ENCODE assay signal across 17 cellular contexts in the genomic region with DNA sequence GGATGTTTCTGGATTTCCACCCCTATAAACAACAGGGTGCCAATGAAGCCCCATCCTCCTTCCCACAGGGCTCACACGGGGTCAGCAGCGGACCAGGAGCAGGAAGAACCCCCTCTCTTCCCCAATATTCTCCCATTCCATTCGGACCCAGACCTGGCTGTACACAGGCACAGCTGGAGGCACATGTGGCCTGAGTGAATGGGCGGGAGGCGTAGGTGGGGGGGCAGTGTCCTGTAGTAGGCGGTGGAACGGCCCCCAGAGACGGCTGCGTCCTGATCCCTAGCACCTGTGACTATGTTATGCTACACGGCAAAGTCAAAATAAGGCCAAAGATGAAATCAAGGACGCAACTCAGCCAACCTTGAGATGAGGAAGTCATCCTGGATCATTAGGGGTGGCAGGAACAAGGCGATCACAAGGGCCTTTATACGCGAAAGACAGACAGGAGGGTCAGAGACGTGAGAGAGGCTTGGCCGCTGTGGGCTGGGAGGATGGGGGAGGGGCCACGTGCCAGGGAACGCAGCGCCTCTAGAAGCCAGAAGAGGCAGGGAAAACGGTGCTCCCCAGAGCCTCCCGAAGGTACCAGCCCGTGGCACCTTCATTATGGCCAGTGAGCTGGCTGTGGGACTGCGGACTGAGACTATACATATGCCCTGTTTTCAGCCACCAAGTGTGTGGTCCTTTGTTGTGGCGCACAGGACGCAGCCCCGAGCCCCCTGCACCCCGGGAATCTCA.
DNase-seq lines count a peak whose midpoint lies in the region; ATAC-seq and TF ChIP-seq lines count a peak whose summit lies in the region.
"Had no signal": no experiment of that assay in that cellular context is flagged by ENCODE, and none has a peak within 500 bp of the region (broad histone marks: within the 10 kb centered on the region; RNA-seq: fewer than 3 reads in every experiment).

No MANE protein-coding gene starts in this region.

- H3K36me3 Mint-ChIP-seq in chondrocyte (ENCODE audit: low read depth) (peaks cover 3% of the 10 kb centered on the region), mesothelial cell of epicardium (no peaks in the 10 kb centered on the region)

- peaks cover 10% of the 10 kb centered on the region for H3K4me1 ChIP-seq in left ventricle myocardium inferior
- H3K4me1 ChIP-seq in lower lobe of right lung = no peaks in the 10 kb centered on the region

- H3K27me3 Mint-ChIP-seq in chondrocyte (ENCODE audit: low read depth) (peaks cover 44% of the 10 kb centered on the region), mesothelial cell of epicardium (ENCODE audit: low read depth) (peaks cover 46% of the 10 kb centered on the region)

- peak; percentile 9 for DNase-seq in left ventricle myocardium inferior
- no peak for DNase-seq in left cardiac atrium
- DNase-seq in chondrocyte (ENCODE audit: low spot score) = peak; percentile 70
- peak; percentile 14 for DNase-seq in lower lobe of right lung
- DNase-seq in activated CD8-positive, alpha-beta memory T cell treated with anti-CD3 and anti-CD28 coated beads, Interleukin-2, amount 50 U/mL, for 4 hours = no peak
- no peak for DNase-seq in mesothelial cell of epicardium (ENCODE audit: low spot score in 2 of 2, unreplicated experiment in 2 of 2)
- DNase-seq: C1 segment of cervical spinal cord, DMS79 treated with DMSO at 0.1 percent for 48 hours, GOT3, NCI-H1048, NCI-H1436 treated with DMSO at 0.1 percent for 48 hours, NCI-H2029 treated with DMSO at 0.1 percent for 48 hours, NCI-H2171 treated with DMSO at 0.1 percent for 48 hours, NCI-H510A treated with DMSO at 0.1 percent for 48 hours, SHP77 treated with DMSO at 0.1 percent for 48 hours had no signal

- H3K27ac Mint-ChIP-seq in chondrocyte (ENCODE audit: unreplicated experiment) (no peak overlapping the region), mesothelial cell of epicardium (no peak overlapping the region)

- H3K4me3 ChIP-seq in left ventricle myocardium inferior (no peak overlapping the region), lower lobe of right lung (no peak overlapping the region)
- H3K4me3 ChIP-seq: GM12878 had no signal

- ATAC-seq in left cardiac atrium (no peak), lower lobe of right lung (no peak), GM18873 (IDR thresholded peaks at IDR 0.05; ENCODE audit: low FRiP score, unreplicated experiment) (no peak)
- ATAC-seq: GM12878 had no signal

- H3K27ac ChIP-seq in left ventricle myocardium inferior (replicated peaks) = no peak overlapping the region
- H3K27ac ChIP-seq in lower lobe of right lung = no peak overlapping the region

- H3K27me3 ChIP-seq in left ventricle myocardium inferior (ENCODE audit: low read depth) (peaks cover 56% of the 10 kb centered on the region), lower lobe of right lung (ENCODE audit: low read depth) (peaks cover 21% of the 10 kb centered on the region)

- TF ChIP-seq CTCF in left ventricle myocardium inferior (IDR thresholded peaks at IDR 0.05; ENCODE audit: borderline replicate concordance) (no peak), chondrocyte (IDR thresholded peaks at IDR 0.05) (no peak), lower lobe of right lung (IDR thresholded peaks at IDR 0.05) (no peak), mesothelial cell of epicardium (IDR thresholded peaks at IDR 0.05; ENCODE audit: unreplicated experiment) (no peak)

- intact Hi-C loops in left ventricle myocardium inferior (cut with micrococcal nuclease) = no loop called here
- intact Hi-C loops in left cardiac atrium (cut with DNase I) = no loop called here
- intact Hi-C loops in lower lobe of right lung (cut with DNase I) = no loop called here

- H3K9me3 ChIP-seq in left ventricle myocardium inferior (replicated peaks) (no peaks in the 10 kb centered on the region), lower lobe of right lung (no peaks in the 10 kb centered on the region)

- H3K9me3 Mint-ChIP-seq in chondrocyte (ENCODE audit: low read depth) (no peaks in the 10 kb centered on the region), mesothelial cell of epicardium (peaks cover 6% of the 10 kb centered on the region)

- H3K4me3 Mint-ChIP-seq in chondrocyte (ENCODE audit: unreplicated experiment) = no peak overlapping the region
- H3K4me3 Mint-ChIP-seq in mesothelial cell of epicardium = no peak overlapping the region

- H3K36me3 ChIP-seq in left ventricle myocardium inferior (no peaks in the 10 kb centered on the region), lower lobe of right lung (no peaks in the 10 kb centered on the region)

- H3K4me1 Mint-ChIP-seq in chondrocyte (ENCODE audit: low read depth) (no peaks in the 10 kb centered on the region), mesothelial cell of epicardium (no peaks in the 10 kb centered on the region)

Comparison
In these comparisons a context has a peak if more than half of its experiments do, and no peak if none do; other contexts are left out.
1. DNase-seq: peak in left ventricle myocardium inferior (single experiment), chondrocyte (single experiment) and lower lobe of right lung (single experiment); none in left cardiac atrium (single experiment), activated CD8-positive, alpha-beta memory T cell treated with anti-CD3 and anti-CD28 coated beads, Interleukin-2, amount 50 U/mL, for 4 hours (single experiment) and mesothelial cell of epicardium (0 of 2).